11 cellular contexts compared by ENCODE assay signal in genomic region chr7:151426486-151426905, GRCh38. TPM values are rescaled to one million over a fixed set of nuclear protein-coding genes. Genes with fewer than 3 reads are reported as not detected.
DNase-seq lines count a peak whose midpoint lies in the region; ATAC-seq, FAIRE-seq and TF ChIP-seq lines count a peak whose summit lies in the region.
"Had no signal": no experiment of that assay in that cellular context is flagged by ENCODE, and none has a peak within 500 bp of the region (broad histone marks: within the 10 kb centered on the region; RNA-seq: fewer than 3 reads in every experiment).

No MANE protein-coding gene starts in this region.

- TF ChIP-seq POLR2A in K562 (conservative IDR thresholded peaks at IDR 0.05) (no peak), transverse colon (IDR thresholded peaks at IDR 0.05) (no peak)

- TF ChIP-seq CTCF in K562 (IDR thresholded peaks at IDR 0.05 in 2 of 3, conservative IDR thresholded peaks at IDR 0.05 in 1 of 3; ENCODE audit: insufficient read depth in 2 of 3, low read depth in 1 of 3, low read length in 3 of 3) (no peak), transverse colon (IDR thresholded peaks at IDR 0.05) (no peak), natural killer cell (IDR thresholded peaks at IDR 0.05) (no peak)

- H3K4me2 ChIP-seq in K562 (ENCODE audit: insufficient read depth, low read length) = no peak overlapping the region

- H3K4me3 ChIP-seq in K562 = no peak overlapping the region
- no peak overlapping the region for H3K4me3 ChIP-seq in transverse colon

- no peak overlapping the region for H3K27ac Mint-ChIP-seq in natural killer cell
- H3K27ac Mint-ChIP-seq: activated naive CD8-positive, alpha-beta T cell treated with anti-CD3 and anti-CD28 coated beads for 36 hours had no signal

- H3K4me3 Mint-ChIP-seq in natural killer cell = no peak overlapping the region
- H3K4me3 Mint-ChIP-seq: activated naive CD8-positive, alpha-beta T cell treated with anti-CD3 and anti-CD28 coated beads for 36 hours had no signal

- H3K79me2 ChIP-seq in K562 (ENCODE audit: control insufficient read depth, insufficient read depth, low read length) = no peaks in the 10 kb centered on the region

- ATAC-seq in K562 (no peak), natural killer cell (no peak), HG03378 (IDR thresholded peaks at IDR 0.05; ENCODE audit: unreplicated experiment) (no peak)

- TF ChIP-seq EP300 in K562 (IDR thresholded peaks at IDR 0.05; ENCODE audit: low read length) (no peak), transverse colon (IDR thresholded peaks at IDR 0.05; ENCODE audit: low read depth) (no peak)

- H3K36me3 ChIP-seq in K562 (ENCODE audit: control insufficient read depth, insufficient read depth, low read length) (no peaks in the 10 kb centered on the region), transverse colon (no peaks in the 10 kb centered on the region)

- no peaks in the 10 kb centered on the region for H3K9me1 ChIP-seq in K562 (ENCODE audit: control insufficient read depth, insufficient read depth, low read length)

- H3K27ac ChIP-seq in K562 (ENCODE audit: extremely low read depth, low read depth, low read length) (no peak overlapping the region), transverse colon (peak overlapping the region; percentile 63 to 80 (median 76))
- H3K27ac ChIP-seq: HL-60 had no signal

- CTCF ChIA-PET in K562 (lab: Yijun Ruan, JAX; ENCODE audit: low intra/inter-chr PET ratio) = no interaction called here

- peaks cover 11% of the 10 kb centered on the region for H3K9me3 ChIP-seq in K562 (replicated peaks; ENCODE audit: control insufficient read depth, insufficient read depth, low read depth, low read length)
- H3K9me3 ChIP-seq in transverse colon = no peaks in the 10 kb centered on the region

- 0 out of 2 replicates have a peak, but pooled peaks cover 4% of the 10 kb centered on the region for H4K20me1 ChIP-seq in K562 (replicated peaks; ENCODE audit: control insufficient read depth, insufficient read depth, low read length)

- H3K4me1 Mint-ChIP-seq in natural killer cell = peaks cover 12 to 13% of the 10 kb centered on the region in 2 donors

- peak; percentile 49 for FAIRE-seq in K562 (lab: Jason Lieb, UNC)

- intact Hi-C loops in K562 (cut with micrococcal nuclease) (no loop called here), transverse colon (cut with DNase I; ENCODE audit: low total_unique reads) (no loop called here), natural killer cell (cut with micrococcal nuclease) (no loop called here)

- DNase-seq in HT-29 (ENCODE audit: low spot score) = peak; percentile 81
- DNase-seq in K562 (ENCODE audit: extremely low read depth in 1 of 4, low spot score in 3 of 4) = no peak
- DNase-seq in left kidney (ENCODE audit: low read depth, low spot score) = peak; percentile 47
- DNase-seq in transverse colon = peak; percentile 60
- no peak for DNase-seq in natural killer cell
- DNase-seq in superior temporal gyrus (ENCODE audit: extremely low spot score) = no peak
- DNase-seq in NCI-H345 treated with DMSO at 0.1 percent for 48 hours (lab: John Stamatoyannopoulos, UW; ENCODE audit: unreplicated experiment) = no peak
- DNase-seq: activated naive CD8-positive, alpha-beta T cell treated with anti-CD3 and anti-CD28 coated beads for 36 hours; midbrain had no signal

- WGBS in K562 (ENCODE audit: insufficient coverage, low coverage, missing lambda C conversion rate) = 16% methylated on average over 13 of the region's 13 CpGs
- 39 to 53% methylated on average over 7 to 13 of the region's 13 CpGs for WGBS in transverse colon (ENCODE audit: low coverage in 1 of 2), 2 donors

- H3K9ac ChIP-seq in K562 (ENCODE audit: insufficient read depth in 1 of 2, low read depth in 2 of 2, low read length in 2 of 2) = no peak overlapping the region

- in situ Hi-C loops in K562 (cut with MboI) = no loop called here
- in situ Hi-C loops in transverse colon (cut with MboI; ENCODE audit: low pct_ligation_motif_present in 1 of 4, low pct_unique_long_range_greater_than_20kb in 1 of 4, low sequenced_read_pairs in 3 of 4) = no loop called here

- H3K36me3 Mint-ChIP-seq in natural killer cell = no peaks in the 10 kb centered on the region
- H3K36me3 Mint-ChIP-seq: activated naive CD8-positive, alpha-beta T cell treated with anti-CD3 and anti-CD28 coated beads for 36 hours had no signal

- peaks cover 7 to 19% of the 10 kb centered on the region in 2 donors for H3K27me3 Mint-ChIP-seq in natural killer cell (ENCODE audit: low read depth in 2 of 2)
- H3K27me3 Mint-ChIP-seq: activated naive CD8-positive, alpha-beta T cell treated with anti-CD3 and anti-CD28 coated beads for 36 hours had no signal

- BruUV-seq in K562 (replicated peaks; lab: Mats Ljungman, UMichigan) = no TSS peak

- POLR2A ChIA-PET in K562 (lab: Yijun Ruan, JAX) = interaction anchor here (1.7 kb wide), 1 partner anchor 18 kb away, joined by 3 read pairs; no protein-coding TSS in a partner anchor

- no peak for TF ChIP-seq RAD21 in K562 (CRISPR knock-in tag; conservative IDR thresholded peaks at IDR 0.05 in 1 of 2, IDR thresholded peaks at IDR 0.05 in 1 of 2)

- H3K4me1 ChIP-seq in K562 (replicated peaks in 1 of 2; ENCODE audit: control insufficient read depth in 2 of 2, insufficient read depth in 2 of 2, low read length in 2 of 2) (peaks cover 0 to 17% of the 10 kb centered on the region in 2 experiments; a peak in 3 of 5 replicates), transverse colon (peaks cover 2 to 17% (median 9%) of the 10 kb centered on the region in 4 donors)

- H3K27me3 ChIP-seq in K562 (ENCODE audit: control insufficient read depth in 2 of 2, insufficient read depth in 2 of 2, low read length in 2 of 2) = peaks cover 4 to 50% of the 10 kb centered on the region in 2 experiments; a peak in 4 of 5 replicates
- no peaks in the 10 kb centered on the region for H3K27me3 ChIP-seq in transverse colon

- H2AFZ ChIP-seq in K562 (ENCODE audit: low read depth, low read length) = no peak overlapping the region

- no peaks in the 10 kb centered on the region for H3K9me3 Mint-ChIP-seq in natural killer cell

TF ChIP-seq in K562, 482 proteins besides CTCF, POLR2A, EP300 and RAD21:
- no peak for TF ChIP-seq PHB2 (IDR thresholded peaks at IDR 0.05; ENCODE audit: low read depth)
- peak; percentile 61 for TF ChIP-seq FOSL1 (tag; conservative IDR thresholded peaks at IDR 0.05)
- 0 out of 2 replicates have a peak, but pooled peaks have one; percentile 5 for TF ChIP-seq JUND (IDR thresholded peaks at IDR 0.05; ENCODE audit: borderline replicate concordance, low read depth, low read length)
- TF ChIP-seq JUND (tag; IDR thresholded peaks at IDR 0.05; ENCODE audit: borderline replicate concordance, low read depth, low read length) = no peak
- TF ChIP-seq NFIC (IDR thresholded peaks at IDR 0.05) = 0 out of 2 replicates have a peak, but pooled peaks have one; percentile 18
TF ChIP-seq in K562: peak in this region for 3.

RNA-seq across cellular contexts. Expression of gene CRYGN, which starts 13.4 kb away (rescaled TPM):
- 1.4 TPM in 1 of 2 replicates, not detected in the other for total RNA-seq in HT-29 (2014; rRNA removed; shearing (Covaris generic))
- total RNA-seq in K562 (2011; cell fraction: chromatin; rRNA removed; ENCODE audit: low replicate concordance) = 0.19 and 0.23 TPM in 2 replicates
- total RNA-seq in K562 (2011; cell fraction: nucleolus; rRNA removed) = not detected in 2 replicates
- total RNA-seq in K562 (2011; cell fraction: nucleoplasm; rRNA removed) = not detected in 2 replicates
- total RNA-seq in K562 (2014; rRNA removed) = not detected in 2 replicates
- not detected in 2 replicates for total RNA-seq in K562 (2014; rRNA removed; fragmentation: Illumina TruSeq; extraction: Trizol)
- total RNA-seq in K562 (2015; rRNA removed; fragmentation: Illumina TruSeq; extraction: Trizol) = not detected in 2 replicates
- not detected in 2 replicates for total RNA-seq in K562 (2021)
- not detected in 2 replicates for polyA plus RNA-seq in K562 (2011; rRNA removed)
- polyA plus RNA-seq in K562 (2011; cell fraction: cytosol; rRNA removed) = not detected in 2 replicates
- 0.09 TPM in 1 of 2 replicates, not detected in the other for polyA plus RNA-seq in K562 (2011; cell fraction: nucleus; rRNA removed)
- not detected in 2 replicates for polyA plus RNA-seq in K562 (2012)
- polyA plus RNA-seq in K562 (2014; fragmentation: Illumina TruSeq; extraction: Trizol) = not detected in 2 replicates
- not detected for polyA plus RNA-seq in K562 (2014; fragmentation: Nextera tagmentation; extraction: Ambion mirVana)
- polyA plus RNA-seq in K562 (2014; rRNA removed) = not detected in 2 replicates
- not detected in 2 replicates for polyA minus RNA-seq in K562 (2011; rRNA and poly(A)+ RNA removed)
- polyA minus RNA-seq in K562 (2011; cell fraction: cytosol; rRNA and poly(A)+ RNA removed) = not detected in 2 replicates
- polyA minus RNA-seq in K562 (2011; cell fraction: nucleus; rRNA and poly(A)+ RNA removed) = not detected in 2 replicates
- not detected for total RNA-seq in transverse colon
- total RNA-seq in natural killer cell = not detected

RNA-seq across cellular contexts. Expression of gene WDR86, which starts 16.7 kb away (rescaled TPM):
- 1.8 and 2.0 TPM in 2 replicates for total RNA-seq in HT-29 (2014; rRNA removed; shearing (Covaris generic))
- total RNA-seq in K562 (2011; cell fraction: chromatin; rRNA removed; ENCODE audit: low replicate concordance) = 0.32 TPM in 1 of 2 replicates, not detected in the other
- total RNA-seq in K562 (2011; cell fraction: nucleolus; rRNA removed) = not detected in 2 replicates
- total RNA-seq in K562 (2011; cell fraction: nucleoplasm; rRNA removed) = not detected in 2 replicates
- 0.08 TPM in 1 of 2 replicates, not detected in the other for total RNA-seq in K562 (2014; rRNA removed)
- total RNA-seq in K562 (2014; rRNA removed; fragmentation: Illumina TruSeq; extraction: Trizol) = not detected in 2 replicates
- total RNA-seq in K562 (2015; rRNA removed; fragmentation: Illumina TruSeq; extraction: Trizol) = not detected in 2 replicates
- 0.09 TPM in 1 of 2 replicates, not detected in the other for total RNA-seq in K562 (2021)
- not detected in 2 replicates for polyA plus RNA-seq in K562 (2011; rRNA removed)
- 0.04 TPM in 1 of 2 replicates, not detected in the other for polyA plus RNA-seq in K562 (2011; cell fraction: cytosol; rRNA removed)
- 0.11 and 0.31 TPM in 2 replicates for polyA plus RNA-seq in K562 (2011; cell fraction: nucleus; rRNA removed)
- polyA plus RNA-seq in K562 (2012) = 0.21 and 0.39 TPM in 2 replicates
- polyA plus RNA-seq in K562 (2014; fragmentation: Illumina TruSeq; extraction: Trizol) = not detected in 2 replicates
- not detected for polyA plus RNA-seq in K562 (2014; fragmentation: Nextera tagmentation; extraction: Ambion mirVana)
- 0.05 and 0.24 TPM in 2 replicates for polyA plus RNA-seq in K562 (2014; rRNA removed)
- polyA minus RNA-seq in K562 (2011; rRNA and poly(A)+ RNA removed) = not detected in 2 replicates
- polyA minus RNA-seq in K562 (2011; cell fraction: cytosol; rRNA and poly(A)+ RNA removed) = not detected in 2 replicates
- not detected in 2 replicates for polyA minus RNA-seq in K562 (2011; cell fraction: nucleus; rRNA and poly(A)+ RNA removed)
- total RNA-seq in transverse colon = 10 to 100 TPM in 1 of 4 donors, 1 to 10 TPM in 3; 2.8 to 33.3 (median 7.1) TPM
- total RNA-seq in natural killer cell = 1 to 10 TPM; 1.6 to 4.6 (median 2.1) TPM
- total RNA-seq: activated naive CD8-positive, alpha-beta T cell treated with anti-CD3 and anti-CD28 coated beads for 36 hours had no signal

Comparison
In these comparisons a context has a peak if more than half of its experiments do, and no peak if none do; other contexts are left out.
1. DNase-seq: peak in HT-29 (single experiment), left kidney (single experiment) and transverse colon (single experiment); none in K562 (0 of 4), natural killer cell (single experiment), superior temporal gyrus (single experiment) and NCI-H345 treated with DMSO at 0.1 percent for 48 hours (single experiment).